24 cellular contexts compared by ENCODE assay signal in genomic region chr18:59114160-59114559, GRCh38.
"Had no signal": no experiment of that assay in that cellular context is flagged by ENCODE, and none has a peak within 500 bp of the region (broad histone marks: within the 10 kb centered on the region; RNA-seq: fewer than 3 reads in every experiment).

No MANE protein-coding gene starts in this region.

- H3K27me3 ChIP-seq: pancreas, right atrium auricular region, upper lobe of left lung had no signal

- H3K27ac ChIP-seq: esophagus squamous epithelium, gastroesophageal sphincter, heart left ventricle, neutrophil, pancreas, psoas muscle, right atrium auricular region, thoracic aorta, upper lobe of left lung had no signal

- H3K4me3 ChIP-seq: esophagus squamous epithelium, gastroesophageal sphincter, heart left ventricle, pancreas, psoas muscle, right atrium auricular region, thoracic aorta, upper lobe of left lung had no signal

- ATAC-seq: activated CD4-positive, alpha-beta T cell treated with anti-CD3 and anti-CD28 coated beads for 36 hours; gastroesophageal sphincter; heart left ventricle; left colon; natural killer cell treated with Interleukin-12 subunit alpha and Interleukin-12 subunit beta and Interleukin-15 and Interleukin-18, amount 100 ng/mL, for 72 hours; pancreas; psoas muscle had no signal

- H3K36me3 ChIP-seq: esophagus squamous epithelium, gastroesophageal sphincter, heart left ventricle, neutrophil, pancreas, right atrium auricular region, thoracic aorta, upper lobe of left lung had no signal

- H3K4me1 ChIP-seq: esophagus squamous epithelium, gastroesophageal sphincter, heart left ventricle, pancreas, psoas muscle, right atrium auricular region, upper lobe of left lung had no signal

- DNase-seq: activated B cell treated with CpG ODN at 0.5 μM for 24 hours; activated CD4-positive, alpha-beta T cell treated with anti-CD3 and anti-CD28 coated beads for 36 hours; activated CD4-positive, alpha-beta T cell treated with anti-CD3 and anti-CD28 coated beads, Interleukin-2, amount 50 U/mL, for 48 hours; activated naive CD4-positive, alpha-beta T cell treated with Interleukin-2 at 50 U/mL for 16 hours; activated naive CD8-positive, alpha-beta T cell treated with anti-CD3 and anti-CD28 coated beads for 36 hours; activated T-cell treated with anti-CD3 and anti-CD28 coated beads, Interleukin-2, amount 50 U/mL, for 48 hours; amniotic stem cell; cerebellar nuclear complex; cortex of kidney; endodermal cell; esophagus squamous epithelium; heart left ventricle; islet precursor cell; left colon; pancreas; psoas muscle; stimulated activated CD4-positive, alpha-beta T cell treated with anti-CD3 and anti-CD28 coated beads, Interleukin-4, amount 100 ng/mL, for 24 hours; stimulated activated naive CD4-positive, alpha-beta T cell treated with Interleukin-2 at 50 U/mL for 16 hours had no signal

- H3K9me3 ChIP-seq: esophagus squamous epithelium, neutrophil, pancreas, psoas muscle, thoracic aorta, upper lobe of left lung had no signal
